Comparison of ENCODE assay signal across 2 cellular contexts in genomic region chr21:43866659-43867331, GRCh38.
TF ChIP-seq lines count a peak whose summit lies in the region.

No MANE protein-coding gene starts in this region.

TF ChIP-seq in HEK293, 187 proteins besides CTCF, POLR2A, EP300 and RAD21 (continued from another document and continues in another):
- TF ChIP-seq REST (tag by site-specific recombination; IDR thresholded peaks at IDR 0.05) (0 out of 2 replicates have a peak, but pooled peaks have one; percentile 12), ZBTB20 (tag by site-specific recombination; IDR thresholded peaks at IDR 0.05) (peak; percentile 95), KLF1 (tag by site-specific recombination; IDR thresholded peaks at IDR 0.05) (peak; percentile 79), ZBTB44 (tag by site-specific recombination; IDR thresholded peaks at IDR 0.05) (peak; percentile 38; the same call in 1 of the 2 replicates), KLF17 (tag by site-specific recombination; IDR thresholded peaks at IDR 0.05) (peak; percentile 34; the same call in 1 of the 2 replicates), ZNF121 (tag by site-specific recombination; IDR thresholded peaks at IDR 0.05) (0 out of 2 replicates have a peak, but pooled peaks have one; percentile 28), ZNF423 (tag by site-specific recombination; IDR thresholded peaks at IDR 0.05) (no peak), ZFP3 (tag by site-specific recombination; IDR thresholded peaks at IDR 0.05; ENCODE audit: low read depth) (no peak), WT1 (tag by site-specific recombination; IDR thresholded peaks at IDR 0.05) (0 out of 2 replicates have a peak, but pooled peaks have one; percentile 18), ZNF561 (tag by site-specific recombination; IDR thresholded peaks at IDR 0.05; ENCODE audit: borderline replicate concordance) (peak; percentile 56; the same call in 1 of the 2 replicates), ZNF571 (tag by site-specific recombination; IDR thresholded peaks at IDR 0.05) (no peak), PRDM6 (tag by site-specific recombination; IDR thresholded peaks at IDR 0.05) (no peak), EGR2 (tag by site-specific recombination; IDR thresholded peaks at IDR 0.05; ENCODE audit: low read depth) (no peak), PATZ1 (tag by site-specific recombination; IDR thresholded peaks at IDR 0.05) (peak; percentile 59; the same call in 1 of the 2 replicates), ZNF214 (tag by site-specific recombination; IDR thresholded peaks at IDR 0.05; ENCODE audit: borderline replicate concordance) (no peak), FEZF1 (tag by site-specific recombination; IDR thresholded peaks at IDR 0.05) (peak; percentile 28; the same call in 1 of the 2 replicates), ZNF600 (tag by site-specific recombination; IDR thresholded peaks at IDR 0.05) (peak; percentile 84)

TF ChIP-seq in endothelial cell of umbilical vein, 7 proteins besides CTCF, POLR2A, EP300 and RAD21 (continued from another document):
- TF ChIP-seq POLR2AphosphoS5 (IDR thresholded peaks at IDR 0.05; ENCODE audit: insufficient read depth, low read depth, low read length) (no peak), GATA2 (IDR thresholded peaks at IDR 0.05; ENCODE audit: insufficient read depth, insufficient read length, low read depth, low read length) (no peak)
